Comparison of ENCODE assay signal across 8 cellular contexts in genomic region chrX:80808160-80808735, GRCh38. TPM values are rescaled to one million over a fixed set of nuclear protein-coding genes. Genes with fewer than 3 reads are reported as not detected.
DNase-seq lines count a peak whose midpoint lies in the region; ATAC-seq and TF ChIP-seq lines count a peak whose summit lies in the region.

No MANE protein-coding gene starts in this region.

- peak; percentile 48 for ATAC-seq in GM18868 (IDR thresholded peaks at IDR 0.05; ENCODE audit: unreplicated experiment)
- ATAC-seq in HG03103 (IDR thresholded peaks at IDR 0.05; ENCODE audit: low read depth, unreplicated experiment), result peak; percentile 49

- H3K36me3 Mint-ChIP-seq in chondrocyte (ENCODE audit: low read depth), result no peaks in the 10 kb centered on the region

- no peak for TF ChIP-seq CTCF in AG04449 (IDR thresholded peaks at IDR 0.05; ENCODE audit: insufficient read depth, low read length, missing control alignments)
- TF ChIP-seq CTCF in chondrocyte (IDR thresholded peaks at IDR 0.05), result no peak

- CTCF ChIA-PET in AG04449 (lab: Yijun Ruan, JAX), result interaction anchor here (1.4 kb wide), 1 partner anchor 43 kb away, joined by 3 read pairs; no protein-coding TSS in a partner anchor

- DNase-seq in AG04449 (ENCODE audit: low read depth, low spot score), result peak; percentile 23
- DNase-seq in NCI-H226, result peak; percentile 66
- peak; percentile 50 to 60 for DNase-seq in activated CD4-positive, alpha-beta T cell treated with anti-CD3 and anti-CD28 coated beads for 24 hours (ENCODE audit: low read depth in 2 of 2)
- DNase-seq in chondrocyte (ENCODE audit: low spot score), result no peak
- peak; percentile 72 for DNase-seq in kidney tubule cell (ENCODE audit: low spot score)
- DNase-seq in stimulated activated CD4-positive, alpha-beta T cell treated with anti-CD3 and anti-CD28 coated beads, Interleukin-1b, Interleukin-23, amount 100 ng/mL, for 48 hours, result peak; percentile 75

- POLR2A ChIA-PET in AG04449 (lab: Yijun Ruan, JAX), result no interaction called here

- no peaks in the 10 kb centered on the region for H3K27me3 Mint-ChIP-seq in chondrocyte (ENCODE audit: low read depth)

- H3K27ac Mint-ChIP-seq in chondrocyte (ENCODE audit: unreplicated experiment), result peak overlapping the region; percentile 85

- peaks cover 2% of the 10 kb centered on the region for H3K9me3 Mint-ChIP-seq in chondrocyte (ENCODE audit: low read depth)

- peak overlapping the region; percentile 79 for H3K4me3 Mint-ChIP-seq in chondrocyte (ENCODE audit: unreplicated experiment)

- H3K4me3 ChIP-seq in AG04449 (ENCODE audit: low read depth, low read length), result peak overlapping the region; percentile 60

- peaks cover 13% of the 10 kb centered on the region for H3K4me1 Mint-ChIP-seq in chondrocyte (ENCODE audit: low read depth)

RNA-seq across cellular contexts. Expression of gene BRWD3, which starts 1.4 kb away (rescaled TPM):
- 16.4 to 22.3 TPM (median 18.0 TPM) in 3 replicates for total RNA-seq in chondrocyte
